In the genomic region with DNA sequence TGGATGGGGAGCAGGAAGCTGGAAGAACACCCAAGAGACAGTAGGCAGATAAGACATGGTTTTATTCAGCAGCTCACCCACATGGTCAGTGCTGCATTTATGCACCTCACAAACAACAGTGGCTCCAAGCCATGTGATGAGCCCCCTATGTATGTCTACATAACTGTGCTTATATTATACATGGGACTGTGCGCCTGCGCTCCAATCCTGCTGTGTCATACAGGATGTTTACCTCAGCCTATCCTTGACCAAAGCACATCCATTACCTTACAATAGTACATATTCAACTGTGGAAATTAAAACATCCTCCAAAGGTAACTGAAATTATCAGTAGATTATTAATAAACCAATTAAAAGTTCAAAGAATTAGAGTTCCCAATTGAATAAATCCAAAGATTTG, we compare ENCODE assay signal across 15 cellular contexts. TPM values are rescaled to one million over a fixed set of nuclear protein-coding genes. Genes with fewer than 3 reads are reported as not detected.
DNase-seq lines count a peak whose midpoint lies in the region; ATAC-seq lines count a peak whose summit lies in the region.
"Had no signal": no experiment of that assay in that cellular context is flagged by ENCODE, and none has a peak within 500 bp of the region (broad histone marks: within the 10 kb centered on the region; RNA-seq: fewer than 3 reads in every experiment).

No MANE protein-coding gene starts in this region.

- DNase-seq in activated naive CD4-positive, alpha-beta T cell treated with anti-CD3 and anti-CD28 coated beads for 36 hours: peak; percentile 34
- no peak for DNase-seq in activated naive CD4-positive, alpha-beta T cell treated with anti-CD3 and anti-CD28 coated beads, Interleukin-2, amount 50 U/mL, for 16 hours
- DNase-seq in M059J (ENCODE audit: low read depth): peak; percentile 7
- DNase-seq in astrocyte of the hippocampus (ENCODE audit: low read depth, low spot score): peak; percentile 10
- DNase-seq in neuronal stem cell (ENCODE audit: low spot score): peak; percentile 23
- DNase-seq in stimulated activated CD8-positive, alpha-beta memory T cell treated with anti-CD3 and anti-CD28 coated beads, Interleukin-4, amount 100 ng/mL, for 48 hours: no peak
- DNase-seq in GDM1 (lab: John Stamatoyannopoulos, UW): no peak
- DNase-seq: GF-D8, kidney had no signal

- H3K4me3 Mint-ChIP-seq in activated naive CD4-positive, alpha-beta T cell treated with anti-CD3 and anti-CD28 coated beads for 36 hours: no peak overlapping the region
- H3K4me3 Mint-ChIP-seq: memory B cell; naive thymus-derived CD4-positive, alpha-beta T cell; T-helper 2 cell treated with Interferon-gamma antibody and Interleukin-4, amounts not matched to agents 5 μg/mL and 100 μg/mL, for 36 hours had no signal

- no CpG with 5 or more reads among the region's 2 CpGs for WGBS in neuronal stem cell (ENCODE audit: extremely low coverage in 2 of 2, insufficient read length in 2 of 2, insufficient replicate concordance in 1 of 2), 2 donors

- no peak overlapping the region for H3K18ac ChIP-seq in neuronal stem cell (ENCODE audit: low read length)

- no peak overlapping the region for H3K14ac ChIP-seq in neuronal stem cell (ENCODE audit: low read length)

- intact Hi-C loops in activated naive CD4-positive, alpha-beta T cell treated with anti-CD3 and anti-CD28 coated beads for 36 hours (cut with micrococcal nuclease): no loop called here

- no peaks in the 10 kb centered on the region for H3K4me1 ChIP-seq in neuronal stem cell (ENCODE audit: control insufficient read depth in 2 of 2, insufficient read depth in 1 of 2, low read depth in 1 of 2, low read length in 2 of 2)
- H3K4me1 ChIP-seq: ascending aorta had no signal

- no peaks in the 10 kb centered on the region for H3K36me3 ChIP-seq in neuronal stem cell (replicated peaks in 1 of 2; ENCODE audit: control insufficient read depth in 2 of 2, insufficient read depth in 2 of 2, low read length in 2 of 2)
- H3K36me3 ChIP-seq: ascending aorta had no signal

- no peak overlapping the region for H2BK15ac ChIP-seq in neuronal stem cell (ENCODE audit: low read length)

- H3K23ac ChIP-seq in neuronal stem cell (ENCODE audit: low read depth, low read length, poor library complexity): no peak overlapping the region

- H2AFZ ChIP-seq in neuronal stem cell (ENCODE audit: low read length): no peak overlapping the region

- H3K9me3 ChIP-seq in neuronal stem cell (replicated peaks in 1 of 2; ENCODE audit: control insufficient read depth in 2 of 2, insufficient read depth in 1 of 2, low read depth in 1 of 2, low read length in 2 of 2): peaks cover 5 to 6% of the 10 kb centered on the region in 2 donors
- H3K9me3 ChIP-seq: ascending aorta had no signal

- no peaks in the 10 kb centered on the region for H3K36me3 Mint-ChIP-seq in activated naive CD4-positive, alpha-beta T cell treated with anti-CD3 and anti-CD28 coated beads for 36 hours (ENCODE audit: low read depth)

- H3K4ac ChIP-seq in neuronal stem cell (ENCODE audit: low read length): no peak overlapping the region

- H3K27me3 ChIP-seq in neuronal stem cell (ENCODE audit: control insufficient read depth in 3 of 3, insufficient read depth in 3 of 3, low read depth in 1 of 3, low read length in 3 of 3): no peaks in the 10 kb centered on the region
- H3K27me3 ChIP-seq: ascending aorta had no signal

- H3K4me3 ChIP-seq in neuronal stem cell (ENCODE audit: low read length in 2 of 2): no peak overlapping the region
- H3K4me3 ChIP-seq: ascending aorta, SK-N-MC had no signal

- H4K8ac ChIP-seq in neuronal stem cell (ENCODE audit: low read depth, low read length): no peak overlapping the region

- peaks cover 13% of the 10 kb centered on the region for H3K9me3 Mint-ChIP-seq in activated naive CD4-positive, alpha-beta T cell treated with anti-CD3 and anti-CD28 coated beads for 36 hours

- no peak overlapping the region for H3K4me2 ChIP-seq in neuronal stem cell (ENCODE audit: insufficient read depth, low read length, poor library complexity, severe bottlenecking)

- no peak overlapping the region for H3K27ac Mint-ChIP-seq in activated naive CD4-positive, alpha-beta T cell treated with anti-CD3 and anti-CD28 coated beads for 36 hours
- H3K27ac Mint-ChIP-seq: memory B cell; naive thymus-derived CD4-positive, alpha-beta T cell; T-helper 2 cell treated with Interferon-gamma antibody and Interleukin-4, amounts not matched to agents 5 μg/mL and 100 μg/mL, for 36 hours had no signal

- no peak overlapping the region for H4K91ac ChIP-seq in neuronal stem cell (ENCODE audit: low read depth, low read length, poor library complexity)

- no peaks in the 10 kb centered on the region for H3K4me1 Mint-ChIP-seq in activated naive CD4-positive, alpha-beta T cell treated with anti-CD3 and anti-CD28 coated beads for 36 hours (ENCODE audit: low read depth)
- H3K4me1 Mint-ChIP-seq: memory B cell; naive thymus-derived CD4-positive, alpha-beta T cell had no signal

- peaks cover 18% of the 10 kb centered on the region for H3K27me3 Mint-ChIP-seq in activated naive CD4-positive, alpha-beta T cell treated with anti-CD3 and anti-CD28 coated beads for 36 hours (ENCODE audit: low read depth)

- H2BK12ac ChIP-seq in neuronal stem cell (ENCODE audit: low read length): no peak overlapping the region

- no peak overlapping the region for H2AK5ac ChIP-seq in neuronal stem cell (ENCODE audit: low read depth, low read length)

- no peak overlapping the region for H2BK120ac ChIP-seq in neuronal stem cell (ENCODE audit: low read depth, low read length)

- CTCF ChIA-PET in activated naive CD4-positive, alpha-beta T cell treated with anti-CD3 and anti-CD28 coated beads for 36 hours (lab: Charles Lee): no interaction called here

- no peak overlapping the region for H3K27ac ChIP-seq in neuronal stem cell (replicated peaks; ENCODE audit: low read length)
- H3K27ac ChIP-seq: ascending aorta, SK-N-MC had no signal

- no peak overlapping the region for H3K9ac ChIP-seq in neuronal stem cell (ENCODE audit: low read depth, low read length, poor library complexity)

- H2BK5ac ChIP-seq in neuronal stem cell (ENCODE audit: low read length): no peak overlapping the region

- H3K79me1 ChIP-seq in neuronal stem cell (ENCODE audit: low read depth, low read length): no peaks in the 10 kb centered on the region

- no peak for ATAC-seq in GM21515 (IDR thresholded peaks at IDR 0.05; ENCODE audit: unreplicated experiment)
- ATAC-seq: naive thymus-derived CD4-positive, alpha-beta T cell had no signal

RNA-seq across cellular contexts. Expression of a gene that starts 44.1 kb away (rescaled TPM):
- total RNA-seq in activated naive CD4-positive, alpha-beta T cell treated with anti-CD3 and anti-CD28 coated beads for 36 hours: under 1 TPM in 1 of 2 experiments, not detected in 1; 0.07 TPM
- 24.7 and 27.1 TPM in 2 replicates for total RNA-seq in M059J (2014; rRNA removed; shearing (Covaris generic))
- 1.4 TPM for polyA plus RNA-seq in neuronal stem cell (2013, experiment 1 of 2)
- 1.3 TPM for polyA plus RNA-seq in neuronal stem cell (2013, experiment 2 of 2)
- polyA plus RNA-seq: naive thymus-derived CD4-positive, alpha-beta T cell had no signal

Comparison
In these comparisons a context has a peak if more than half of its experiments do, and no peak if none do; other contexts are left out.
1. DNase-seq: peak in activated naive CD4-positive, alpha-beta T cell treated with anti-CD3 and anti-CD28 coated beads for 36 hours (single experiment), M059J (single experiment), astrocyte of the hippocampus (single experiment) and neuronal stem cell (single experiment); none in activated naive CD4-positive, alpha-beta T cell treated with anti-CD3 and anti-CD28 coated beads, Interleukin-2, amount 50 U/mL, for 16 hours (single experiment), stimulated activated CD8-positive, alpha-beta memory T cell treated with anti-CD3 and anti-CD28 coated beads, Interleukin-4, amount 100 ng/mL, for 48 hours (single experiment) and GDM1 (single experiment).
2. RNA of a gene that starts 44.1 kb away (total RNA-seq): 24.7 to 27.1 TPM in M059J; 0.07 TPM in activated naive CD4-positive, alpha-beta T cell treated with anti-CD3 and anti-CD28 coated beads for 36 hours; every median in the first group is over 10 times any median in the second.